8 cellular contexts compared by ENCODE assay signal in genomic region chr6:156699017-156699421, GRCh38.
DNase-seq lines count a peak whose midpoint lies in the region; ATAC-seq and TF ChIP-seq lines count a peak whose summit lies in the region.

No MANE protein-coding gene starts in this region.

- H3K4me1 ChIP-seq in mammary epithelial cell (ENCODE audit: insufficient read depth, low read length): peaks cover 14% of the 10 kb centered on the region

- no peak for TF ChIP-seq POLR2A in lower leg skin (IDR thresholded peaks at IDR 0.05)
- no peak for TF ChIP-seq POLR2A in erythroblast (IDR thresholded peaks at IDR 0.05; ENCODE audit: low read length)

- H3K27ac ChIP-seq in mammary epithelial cell (ENCODE audit: insufficient read depth, low read depth, low read length): peak overlapping the region; percentile 16

- no peaks in the 10 kb centered on the region for H3K9me3 ChIP-seq in mammary epithelial cell (replicated peaks; ENCODE audit: insufficient read depth, low read length)

- H3K4me3 ChIP-seq in AG10803 (ENCODE audit: low read length) (no peak overlapping the region), mammary epithelial cell (replicated peaks in 1 of 3; ENCODE audit: insufficient read depth in 1 of 3, low read depth in 2 of 3, low read length in 3 of 3) (no peak overlapping the region), lower leg skin (ENCODE audit: low read depth, poor library complexity, severe bottlenecking) (no peak overlapping the region)

- H3K36me3 ChIP-seq in mammary epithelial cell (ENCODE audit: insufficient read depth, low read length): no peaks in the 10 kb centered on the region

- BruUV-seq in mammary epithelial cell (replicated peaks; lab: Mats Ljungman, UMichigan): no TSS peak

- dilution Hi-C loops in mammary epithelial cell (cut with HindIII; ENCODE audit: low sequenced_read_pairs): no loop called here

- H3K27me3 ChIP-seq in mammary epithelial cell (ENCODE audit: insufficient read depth, low read length): no peaks in the 10 kb centered on the region

- ATAC-seq in GM21447 (IDR thresholded peaks at IDR 0.05; ENCODE audit: unreplicated experiment) (peak; percentile 32), HG03520 (IDR thresholded peaks at IDR 0.05; ENCODE audit: unreplicated experiment) (peak; percentile 33)

- DNase-seq in AG10803 (ENCODE audit: low read depth) (peak; percentile 33), mammary epithelial cell (peak; percentile 94), UCSD-AML1 (lab: John Stamatoyannopoulos, UW; ENCODE audit: unreplicated experiment) (no peak), lower leg skin (ENCODE audit: low spot score in 2 of 2) (no peak), erythroblast (lab: John Stamatoyannopoulos, UW) (no peak)
- DNase-seq in activated CD8-positive, alpha-beta memory T cell treated with anti-CD3 and anti-CD28 coated beads for 24 hours: no peak

- no peak overlapping the region for H3K9ac ChIP-seq in mammary epithelial cell (ENCODE audit: insufficient read depth, low read length)

- intact Hi-C loops in mammary epithelial cell (cut with micrococcal nuclease): loop anchor here (1.0 kb wide), 1 partner anchor 12 kb away; no protein-coding TSS in a partner anchor
- intact Hi-C loops in lower leg skin (cut with DNase I; ENCODE audit: low total_unique reads): no loop called here

- H3K79me2 ChIP-seq in mammary epithelial cell (ENCODE audit: insufficient read depth, low read length): no peaks in the 10 kb centered on the region

- 6% methylated on average over 5 of the region's 5 CpGs for WGBS in mammary epithelial cell (ENCODE audit: low coverage, missing lambda C conversion rate)
- 58 to 69% methylated on average over 5 of the region's 5 CpGs for WGBS in lower leg skin, 2 donors

- CTCF ChIA-PET in mammary epithelial cell (lab: Charles Lee; ENCODE audit: low non-redundant PET): no interaction called here

- TF ChIP-seq CTCF in AG10803 (conservative IDR thresholded peaks at IDR 0.05; ENCODE audit: low read length) (no peak), mammary epithelial cell (conservative IDR thresholded peaks at IDR 0.05 in 1 of 2, IDR thresholded peaks at IDR 0.05 in 1 of 2; ENCODE audit: extremely low read depth in 1 of 2, insufficient read depth in 1 of 2, low read depth in 1 of 2, low read length in 2 of 2) (no peak), lower leg skin (IDR thresholded peaks at IDR 0.05) (no peak)

- in situ Hi-C loops in mammary epithelial cell (cut with MboI; ENCODE audit: low sequenced_read_pairs in 2 of 2): no loop called here

- H4K20me1 ChIP-seq in mammary epithelial cell (ENCODE audit: insufficient read depth, low read length): no peaks in the 10 kb centered on the region

- H3K4me2 ChIP-seq in mammary epithelial cell (ENCODE audit: insufficient read depth, low read depth, low read length): peak overlapping the region; percentile 69

- no peak overlapping the region for H2AFZ ChIP-seq in mammary epithelial cell (ENCODE audit: low read depth, low read length)

Comparison
In these comparisons a context has a peak if more than half of its experiments do, and no peak if none do; other contexts are left out.
1. DNase-seq: peak in AG10803 (single experiment) and mammary epithelial cell (single experiment); none in UCSD-AML1 (single experiment), lower leg skin (0 of 2), activated CD8-positive, alpha-beta memory T cell treated with anti-CD3 and anti-CD28 coated beads for 24 hours (single experiment) and erythroblast (0 of 2).